ENCODE assay signal across 26 cellular contexts in the genomic region with DNA sequence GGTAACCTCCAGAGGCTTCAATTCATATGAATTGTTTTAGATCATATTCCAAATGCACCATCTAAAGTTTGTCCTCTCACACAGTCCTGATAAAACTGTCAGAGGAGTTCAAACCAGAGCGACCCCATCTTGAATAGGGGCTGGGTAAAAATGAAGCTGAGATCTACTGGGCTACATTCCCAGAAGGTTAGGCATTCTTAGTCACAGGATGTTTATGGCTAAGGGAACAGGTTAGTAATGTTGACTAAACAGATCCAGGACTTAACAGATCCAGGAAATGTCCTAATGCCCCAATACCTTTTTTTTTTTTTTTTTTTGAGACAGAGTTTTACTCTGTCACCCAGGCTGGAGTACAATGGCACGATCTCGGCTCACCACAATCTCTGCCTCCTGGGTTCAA.
A peak's percentile ranks its signal among the peaks of the same experiment; 100 is the strongest.
DNase-seq lines count a peak whose midpoint lies in the region; ATAC-seq and TF ChIP-seq lines count a peak whose summit lies in the region.
"Had no signal": no experiment of that assay in that cellular context is flagged by ENCODE, and none has a peak within 500 bp of the region (broad histone marks: within the 10 kb centered on the region; RNA-seq: fewer than 3 reads in every experiment).

No MANE protein-coding gene starts in this region.

- CTCF ChIA-PET in PC-3 (lab: Charles Lee), result no interaction called here

- ATAC-seq in PC-3 (peak; percentile 95), HG03442 (IDR thresholded peaks at IDR 0.05; ENCODE audit: unreplicated experiment) (no peak), HG03571 (IDR thresholded peaks at IDR 0.05; ENCODE audit: unreplicated experiment) (no peak)
- ATAC-seq: naive thymus-derived CD4-positive, alpha-beta T cell; SK-N-SH treated with all-trans-retinoic acid at 6 μM for 48 hours; upper lobe of right lung had no signal

- H3K4me3 ChIP-seq in PC-3 (ENCODE audit: low read length), result no peak overlapping the region
- no peak overlapping the region for H3K4me3 ChIP-seq in cardiac fibroblast (replicated peaks in 1 of 2; ENCODE audit: low read depth in 2 of 2, low read length in 2 of 2)
- H3K4me3 ChIP-seq: colonic mucosa, esophagus squamous epithelium, smooth muscle cell, upper lobe of right lung had no signal

- 0 out of 2 replicates have a peak, but pooled peaks cover 7% of the 10 kb centered on the region for H3K9me3 ChIP-seq in PC-3 (ENCODE audit: low read length)
- H3K9me3 ChIP-seq: BE2C, colonic mucosa, upper lobe of right lung had no signal

- peaks cover 26% of the 10 kb centered on the region for H3K4me1 ChIP-seq in PC-3 (ENCODE audit: insufficient read depth, low read length)
- H3K4me1 ChIP-seq: BE2C, colonic mucosa, esophagus squamous epithelium, upper lobe of right lung had no signal

- H3K79me2 ChIP-seq in PC-3 (ENCODE audit: low read length), result no peaks in the 10 kb centered on the region

- no TSS peak for BruUV-seq in PC-3 (replicated peaks; lab: Mats Ljungman, UMichigan)

- H3K36me3 ChIP-seq in PC-3 (ENCODE audit: low read depth, low read length), result no peaks in the 10 kb centered on the region
- H3K36me3 ChIP-seq: BE2C, colonic mucosa, esophagus squamous epithelium, upper lobe of right lung had no signal

- H2AFZ ChIP-seq in PC-3 (ENCODE audit: low read length), result no peak overlapping the region

- H4K20me1 ChIP-seq in PC-3 (ENCODE audit: low read length), result no peaks in the 10 kb centered on the region

- no peak for TF ChIP-seq CTCF in PC-3 (conservative IDR thresholded peaks at IDR 0.05; ENCODE audit: low read depth, low read length)
- TF ChIP-seq CTCF in cardiac fibroblast (IDR thresholded peaks at IDR 0.05; ENCODE audit: low read depth, low read length), result no peak

- H3K9ac ChIP-seq in PC-3 (ENCODE audit: low read length), result no peak overlapping the region
- H3K9ac ChIP-seq: KMS-11 had no signal

- H3K27me3 ChIP-seq in PC-3 (ENCODE audit: low read length), result no peaks in the 10 kb centered on the region
- H3K27me3 ChIP-seq: BE2C, colonic mucosa, esophagus squamous epithelium, upper lobe of right lung had no signal

- POLR2A ChIA-PET in PC-3 (lab: Charles Lee; ENCODE audit: unreplicated experiment), result no interaction called here

- intact Hi-C loops in PC-3 (cut with micrococcal nuclease), result no loop called here

- no peaks in the 10 kb centered on the region for H3K9me2 ChIP-seq in PC-3 (replicated peaks; ENCODE audit: low read length)

- H3F3A ChIP-seq in PC-3 (ENCODE audit: low read length, unreplicated experiment), result no peaks in the 10 kb centered on the region

- peak overlapping the region; percentile 47 for H3K27ac ChIP-seq in PC-3 (ENCODE audit: low read length)
- H3K27ac ChIP-seq: colonic mucosa, esophagus squamous epithelium, KMS-11, upper lobe of right lung had no signal

- H3K4me2 ChIP-seq in PC-3 (ENCODE audit: low read length), result no peak overlapping the region
- H3K4me2 ChIP-seq: KMS-11, smooth muscle cell had no signal

- peak; percentile 3 for DNase-seq in Daoy (ENCODE audit: low read depth)
- peak; percentile 92 for DNase-seq in PC-3
- peak; percentile 15 to 76 for DNase-seq in cardiac fibroblast (ENCODE audit: low read depth in 2 of 2)
- DNase-seq in kidney tubule cell (ENCODE audit: low spot score), result peak; percentile 86
- DNase-seq in islet precursor cell, result no peak
- no peak for DNase-seq in T-helper 9 cell
- DNase-seq: activated B cell treated with CpG ODN at 0.5 μM for 24 hours; activated CD4-positive, alpha-beta T cell treated with anti-CD3 and anti-CD28 coated beads, Interleukin-2, amount 50 U/mL, for 4 hours; activated CD8-positive, alpha-beta memory T cell treated with anti-CD3 and anti-CD28 coated beads, Interleukin-2, amount 50 U/mL, for 48 hours; activated naive CD8-positive, alpha-beta T cell treated with anti-CD3 and anti-CD28 coated beads for 36 hours; BE2C; colonic mucosa; effector memory CD4-positive, alpha-beta T cell; esophagus squamous epithelium; naive thymus-derived CD4-positive, alpha-beta T cell; NCI-H1694 treated with DMSO at 0.1 percent for 48 hours; NCI-H2171 treated with DMSO at 0.1 percent for 48 hours; NCI-H526; occipital lobe; substantia nigra; upper lobe of right lung had no signal

Comparison
In these comparisons a context has a peak if more than half of its experiments do, and no peak if none do; other contexts are left out.
1. DNase-seq: peak in Daoy (single experiment), PC-3 (single experiment), cardiac fibroblast (2 of 2) and kidney tubule cell (single experiment); none in islet precursor cell (single experiment) and T-helper 9 cell (single experiment).